Comparison of ENCODE assay signal across 9 cellular contexts in the genomic region with DNA sequence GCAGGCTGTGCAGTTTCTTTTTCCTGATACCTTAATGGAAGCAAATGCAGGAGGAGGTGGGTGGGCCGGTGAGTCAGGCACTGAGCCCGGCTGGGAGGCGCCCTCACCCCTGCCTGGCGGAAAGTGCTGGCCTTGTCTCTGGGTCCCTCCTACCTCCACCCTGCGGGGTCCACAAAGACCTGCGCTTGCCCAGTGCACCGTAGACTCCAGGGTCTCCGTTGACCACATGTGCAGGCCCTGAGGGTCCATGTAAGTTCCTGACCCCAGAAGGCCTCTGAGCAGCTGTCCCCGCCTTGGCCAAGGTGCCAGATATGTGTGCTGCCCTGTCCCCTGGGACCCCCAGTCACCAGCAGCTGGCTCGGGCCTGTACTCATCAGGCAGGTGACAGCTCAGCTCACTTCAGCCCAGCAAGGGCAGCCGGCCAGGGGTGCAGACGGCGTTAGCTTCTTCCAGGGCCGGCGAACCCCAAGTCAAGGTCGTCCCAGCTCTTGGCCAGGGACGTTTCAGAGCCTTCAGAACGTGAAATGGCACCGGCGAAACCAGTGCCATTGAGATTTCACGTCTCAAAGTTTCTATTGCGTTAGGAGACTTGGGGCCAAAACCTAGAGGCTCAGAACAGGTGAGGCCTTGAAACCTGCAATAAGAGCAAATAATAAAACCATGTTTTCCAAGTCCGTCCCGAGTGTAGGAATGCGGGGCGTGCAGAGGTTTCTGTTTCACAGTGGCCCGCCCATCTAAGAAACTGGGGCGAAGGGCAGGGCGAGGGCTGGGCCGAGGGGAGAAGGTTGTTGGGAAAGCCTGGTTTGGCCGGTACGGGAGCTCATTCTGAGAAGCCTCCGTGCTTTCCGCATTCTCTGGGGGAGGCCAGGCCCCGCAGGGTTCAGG. TPM values are rescaled to one million over a fixed set of nuclear protein-coding genes. Genes with fewer than 3 reads are reported as not detected.
DNase-seq lines count a peak whose midpoint lies in the region; ATAC-seq and TF ChIP-seq lines count a peak whose summit lies in the region.
"Had no signal": no experiment of that assay in that cellular context is flagged by ENCODE, and none has a peak within 500 bp of the region (broad histone marks: within the 10 kb centered on the region; RNA-seq: fewer than 3 reads in every experiment).

No MANE protein-coding gene starts in this region.

- peak; percentile 46 for ATAC-seq in foreskin keratinocyte
- ATAC-seq in GM18517 (IDR thresholded peaks at IDR 0.05; ENCODE audit: unreplicated experiment), result no peak
- ATAC-seq: activated CD8-positive, alpha-beta memory T cell treated with anti-CD3 and anti-CD28 coated beads, Interleukin-2, amount 10 ng/mL, durations not matched to agents 7 days and 5 days had no signal

- TF ChIP-seq EP300 in tibial nerve (IDR thresholded peaks at IDR 0.05), result peak in 1 of 2 donors; percentile 49

- H3K4me1 ChIP-seq in adipocyte (ENCODE audit: control insufficient read depth, insufficient read depth, low read length), result peaks cover 40% of the 10 kb centered on the region
- H3K4me1 ChIP-seq in foreskin keratinocyte, result peaks cover 5% of the 10 kb centered on the region
- H3K4me1 ChIP-seq in mucosa of stomach (ENCODE audit: control insufficient read depth, insufficient read depth, low read length), result peaks cover 54% of the 10 kb centered on the region
- H3K4me1 ChIP-seq in tibial nerve, result peaks cover 0 to 71% (median 41%) of the 10 kb centered on the region in 4 donors

- peaks cover 39% of the 10 kb centered on the region for H3K36me3 ChIP-seq in adipocyte (ENCODE audit: control insufficient read depth, insufficient read depth, low read length, severe bottlenecking)
- peaks cover 15% of the 10 kb centered on the region for H3K36me3 ChIP-seq in mucosa of stomach (ENCODE audit: control insufficient read depth, insufficient read depth, low read length)
- H3K36me3 ChIP-seq in tibial nerve, result peaks cover 2 to 82% (median 5%) of the 10 kb centered on the region in 3 donors

- H3K9ac ChIP-seq in adipocyte (ENCODE audit: low read length) (peak overlapping the region; percentile 75), mucosa of stomach (ENCODE audit: low read length) (peak overlapping the region; percentile 78)

- H3K27me3 ChIP-seq in adipocyte (replicated peaks; ENCODE audit: control insufficient read depth, insufficient read depth, low read length) (no peaks in the 10 kb centered on the region), foreskin keratinocyte (peaks cover 45% of the 10 kb centered on the region), mucosa of stomach (ENCODE audit: control insufficient read depth, insufficient read depth, low read length) (no peaks in the 10 kb centered on the region), tibial nerve (no peaks in the 10 kb centered on the region)

- TF ChIP-seq POLR2A in tibial nerve (IDR thresholded peaks at IDR 0.05), result no peak

- peak overlapping the region; percentile 69 for H3K4me3 ChIP-seq in adipocyte (ENCODE audit: low read length)
- H3K4me3 ChIP-seq in mucosa of stomach (ENCODE audit: low read length), result peak overlapping the region; percentile 63
- H3K4me3 ChIP-seq in tibial nerve, result peak overlapping the region in 3 of 4 donors; percentile 6 to 24 (median 24)
- H3K4me3 ChIP-seq in foreskin fibroblast (ENCODE audit: low read depth in 1 of 2, low read length in 2 of 2), result no peak overlapping the region

- no peaks in the 10 kb centered on the region for H3K9me3 ChIP-seq in adipocyte (ENCODE audit: control insufficient read depth, low read length)
- no peaks in the 10 kb centered on the region for H3K9me3 ChIP-seq in mucosa of stomach (ENCODE audit: control insufficient read depth, low read length)
- H3K9me3 ChIP-seq in tibial nerve, result no peaks in the 10 kb centered on the region

- DNase-seq in adipocyte (ENCODE audit: low read depth), result no peak
- peak in 1 of 2 donors; percentile 22 for DNase-seq in foreskin keratinocyte
- DNase-seq in tibial nerve (ENCODE audit: low spot score in 2 of 2), result no peak
- DNase-seq in foreskin fibroblast, result no peak
- no peak for DNase-seq in RPMI8226
- DNase-seq: activated CD8-positive, alpha-beta memory T cell treated with anti-CD3 and anti-CD28 coated beads, Interleukin-2, amount 10 ng/mL, durations not matched to agents 7 days and 5 days; OCI-M1 had no signal

- TF ChIP-seq CTCF in foreskin keratinocyte (conservative IDR thresholded peaks at IDR 0.05) (no peak), tibial nerve (IDR thresholded peaks at IDR 0.05) (peak in 1 of 5 experiments; percentile 16), foreskin fibroblast (IDR thresholded peaks at IDR 0.05; ENCODE audit: low read depth, low read length) (no peak)

- 46 to 64% methylated on average over 34 of the region's 35 CpGs for WGBS in tibial nerve, 2 donors

- H3K27ac ChIP-seq in foreskin keratinocyte (no peak overlapping the region), tibial nerve (peak overlapping the region; percentile 10 to 84 (median 79))

RNA-seq across cellular contexts. Expression of gene METRNL, which starts 12.1 kb away (rescaled TPM):
- 1.4 and 2.0 TPM in 2 replicates for total RNA-seq in foreskin keratinocyte
- 2.0 and 3.6 TPM in 2 replicates for polyA plus RNA-seq in foreskin keratinocyte
- total RNA-seq in tibial nerve, result 100 to 1,000 TPM; 112 to 162 (median 147) TPM

Comparison
In these comparisons a context has a peak if more than half of its experiments do, and no peak if none do; other contexts are left out.
1. H3K4me3 ChIP-seq: peak in adipocyte (single experiment), mucosa of stomach (single experiment) and tibial nerve (3 of 4); none in foreskin fibroblast (0 of 2).
2. RNA of gene METRNL, which starts 12.1 kb away (total RNA-seq): 112 to 162 TPM in tibial nerve; 1.4 to 2.0 TPM in foreskin keratinocyte; every median in the first group is over 10 times any median in the second.